Comparison of ENCODE assay signal across 32 cellular contexts in the genomic region with DNA sequence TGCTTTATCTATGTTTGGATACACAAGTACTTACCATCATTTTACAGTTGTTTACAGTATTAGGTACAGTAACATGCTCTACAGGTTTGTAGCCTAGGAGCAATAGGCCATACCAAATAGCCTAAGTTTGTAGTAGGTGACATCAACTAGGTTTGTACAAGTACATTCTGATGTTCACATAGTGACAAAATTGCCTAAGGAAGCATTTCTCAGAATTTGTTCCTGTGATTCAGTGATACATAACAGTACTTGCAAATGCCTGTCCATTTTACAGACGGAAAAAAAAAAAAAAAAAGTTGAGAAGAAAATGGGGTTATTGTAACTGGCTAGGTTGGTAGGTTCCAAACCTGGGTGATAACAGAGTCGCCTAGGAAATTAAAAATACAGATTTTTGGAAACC.
"Had no signal": no experiment of that assay in that cellular context is flagged by ENCODE, and none has a peak within 500 bp of the region (broad histone marks: within the 10 kb centered on the region; RNA-seq: fewer than 3 reads in every experiment).

No MANE protein-coding gene starts in this region.

- H3K4me1 Mint-ChIP-seq: nephron progenitor cell had no signal

- H3K9ac ChIP-seq: parathyroid adenoma had no signal

- H3K4me1 ChIP-seq: parathyroid adenoma, psoas muscle, testis, tibial artery, transverse colon, upper lobe of left lung had no signal

- H3K36me3 ChIP-seq: ovary had no signal

- H3K9me3 Mint-ChIP-seq: natural killer cell treated with Interleukin-12 subunit alpha and Interleukin-12 subunit beta and Interleukin-15 and Interleukin-18, amount 100 ng/mL, for 72 hours; nephron progenitor cell; neural crest cell; stimulated activated memory B cell treated with anti-CD40 and anti-IgM and Interleukin-4, amounts not matched to agents 10 μg/mL and 1 μg/mL and 100 μg/mL, for 72 hours; stimulated activated naive CD8-positive, alpha-beta T cell treated with anti-CD3 and anti-CD28 coated beads, Interleukin-15, amount 100 ng/mL, for 72 hours had no signal

- H3K27ac ChIP-seq: neutrophil, ovary, parathyroid adenoma, psoas muscle, skin epidermis, spleen, suprapubic skin, testis, tibial artery, transverse colon, upper lobe of left lung, vagina had no signal

- H3K27me3 Mint-ChIP-seq: naive thymus-derived CD8-positive, alpha-beta T cell; natural killer cell treated with Interleukin-12 subunit alpha and Interleukin-12 subunit beta and Interleukin-15 and Interleukin-18, amount 100 ng/mL, for 72 hours; progenitor cell of endocrine pancreas; stimulated activated memory B cell treated with anti-CD40 and anti-IgM and Interleukin-4, amounts not matched to agents 10 μg/mL and 1 μg/mL and 100 μg/mL, for 72 hours; stimulated activated naive CD8-positive, alpha-beta T cell treated with anti-CD3 and anti-CD28 coated beads, Interleukin-15, amount 100 ng/mL, for 72 hours had no signal

- H3K4me3 ChIP-seq: ovary, psoas muscle, skin epidermis, smooth muscle cell, spleen, suprapubic skin, testis, tibial artery, transverse colon, upper lobe of left lung, vagina had no signal

- H3K4me2 ChIP-seq: smooth muscle cell had no signal

- H3K79me2 ChIP-seq: parathyroid adenoma had no signal

- ATAC-seq: naive thymus-derived CD8-positive, alpha-beta T cell; natural killer cell treated with Interleukin-12 subunit alpha and Interleukin-12 subunit beta and Interleukin-15 and Interleukin-18, amount 100 ng/mL, for 72 hours; psoas muscle; right cardiac atrium; sciatic nerve; stimulated activated memory B cell treated with anti-CD40 and anti-IgM and Interleukin-4, amounts not matched to agents 10 μg/mL and 1 μg/mL and 100 μg/mL, for 72 hours; stimulated activated naive CD8-positive, alpha-beta T cell treated with anti-CD3 and anti-CD28 coated beads, Interleukin-15, Interleukin-2, amounts not matched to agents 100 U/mL and 50 U/mL, for 24 hours had no signal

- H3K9me3 ChIP-seq: neutrophil, ovary, psoas muscle, spleen, suprapubic skin, testis, tibial artery, transverse colon, upper lobe of left lung, vagina had no signal

- DNase-seq: naive thymus-derived CD8-positive, alpha-beta T cell; nephron progenitor cell; nucleus accumbens; ovary; posterior cingulate gyrus; psoas muscle; spleen; stimulated activated CD4-positive, alpha-beta T cell treated with anti-CD3 and anti-CD28 coated beads, Interleukin-12 subunit alpha, Interleukin-12 subunit beta, amount 100 ng/mL, for 4 hours; stimulated activated CD4-positive, alpha-beta T cell treated with anti-CD3 and anti-CD28 coated beads, Interleukin-1b, Interleukin-23, amount 100 ng/mL, for 48 hours; stimulated activated CD4-positive, alpha-beta T cell treated with anti-CD3 and anti-CD28 coated beads, Interleukin-4, amount 100 ng/mL, for 1 hour; stimulated activated CD4-positive, alpha-beta T cell treated with anti-CD3 and anti-CD28 coated beads, Interleukin-4, amount 100 ng/mL, for 4 hours; stimulated activated CD8-positive, alpha-beta memory T cell treated with anti-CD3 and anti-CD28 coated beads, Interleukin-4, amount 100 ng/mL, for 48 hours; stimulated activated naive CD4-positive, alpha-beta T cell; stimulated activated naive CD8-positive, alpha-beta T cell treated with anti-CD3 and anti-CD28 coated beads, Interleukin-15, amount 100 ng/mL, for 72 hours; stimulated activated naive CD8-positive, alpha-beta T cell treated with anti-CD3 and anti-CD28 coated beads, Interleukin-15, Interleukin-2, amounts not matched to agents 100 U/mL and 50 U/mL, for 24 hours; substantia nigra; testis; tibial artery; transverse colon had no signal

- H3K27me3 ChIP-seq: neutrophil, ovary, spleen, suprapubic skin, testis, tibial artery, transverse colon, upper lobe of left lung, vagina had no signal

- H3K27ac Mint-ChIP-seq: naive thymus-derived CD8-positive, alpha-beta T cell; natural killer cell treated with Interleukin-12 subunit alpha and Interleukin-12 subunit beta and Interleukin-15 and Interleukin-18, amount 100 ng/mL, for 72 hours; nephron progenitor cell; progenitor cell of endocrine pancreas; stimulated activated memory B cell treated with anti-CD40 and anti-IgM and Interleukin-4, amounts not matched to agents 10 μg/mL and 1 μg/mL and 100 μg/mL, for 72 hours had no signal

- H3K4me3 Mint-ChIP-seq: naive thymus-derived CD8-positive, alpha-beta T cell; natural killer cell treated with Interleukin-12 subunit alpha and Interleukin-12 subunit beta and Interleukin-15 and Interleukin-18, amount 100 ng/mL, for 72 hours; nephron progenitor cell; neural crest cell; stimulated activated memory B cell treated with anti-CD40 and anti-IgM and Interleukin-4, amounts not matched to agents 10 μg/mL and 1 μg/mL and 100 μg/mL, for 72 hours; stimulated activated naive CD8-positive, alpha-beta T cell treated with anti-CD3 and anti-CD28 coated beads, Interleukin-15, amount 100 ng/mL, for 72 hours had no signal

- H2AFZ ChIP-seq: parathyroid adenoma had no signal
